ENCODE assay signal across 22 cellular contexts in genomic region chr12:91657016-91657415, GRCh38.
"Had no signal": no experiment of that assay in that cellular context is flagged by ENCODE, and none has a peak within 500 bp of the region (broad histone marks: within the 10 kb centered on the region; RNA-seq: fewer than 3 reads in every experiment).

No MANE protein-coding gene starts in this region.

- H3K4me1 Mint-ChIP-seq: immature natural killer cell had no signal

- H3K27ac ChIP-seq: coronary artery, dorsolateral prefrontal cortex, esophagus muscularis mucosa, foreskin keratinocyte, gastroesophageal sphincter, heart left ventricle, hepatocyte, left lung, lower lobe of right lung had no signal

- H3K27ac Mint-ChIP-seq: immature natural killer cell, memory B cell had no signal

- H3K4me1 ChIP-seq: esophagus muscularis mucosa, foreskin keratinocyte, gastroesophageal sphincter, left lung, lower lobe of right lung had no signal

- DNase-seq: dermis blood vessel endothelial cell; effector CD4-positive, alpha-beta T cell; effector memory CD4-positive, alpha-beta T cell; foreskin keratinocyte; heart left ventricle; hypothalamus; immature natural killer cell; islet precursor cell; kidney; kidney glomerular epithelial cell; left colon; left lung; left ventricle myocardium superior; lower lobe of right lung; mesendoderm; midbrain had no signal

- H3K4me3 Mint-ChIP-seq: immature natural killer cell, memory B cell had no signal

- H3K4me3 ChIP-seq: coronary artery, dorsolateral prefrontal cortex, esophagus muscularis mucosa, gastroesophageal sphincter, heart left ventricle, hepatocyte, left lung, lower lobe of right lung had no signal

- H3K27me3 Mint-ChIP-seq: memory B cell had no signal

- H3K36me3 ChIP-seq: esophagus muscularis mucosa, gastroesophageal sphincter, heart left ventricle, left lung, lower lobe of right lung had no signal

- H3K9me3 ChIP-seq: esophagus muscularis mucosa, gastroesophageal sphincter, heart left ventricle, left lung, lower lobe of right lung had no signal

- H3K36me3 Mint-ChIP-seq: immature natural killer cell, memory B cell had no signal

- H3K9me3 Mint-ChIP-seq: immature natural killer cell, memory B cell had no signal

- H3K27me3 ChIP-seq: dorsolateral prefrontal cortex, esophagus muscularis mucosa, foreskin keratinocyte, gastroesophageal sphincter, heart left ventricle, hepatocyte, left lung had no signal
